In the genomic region with DNA sequence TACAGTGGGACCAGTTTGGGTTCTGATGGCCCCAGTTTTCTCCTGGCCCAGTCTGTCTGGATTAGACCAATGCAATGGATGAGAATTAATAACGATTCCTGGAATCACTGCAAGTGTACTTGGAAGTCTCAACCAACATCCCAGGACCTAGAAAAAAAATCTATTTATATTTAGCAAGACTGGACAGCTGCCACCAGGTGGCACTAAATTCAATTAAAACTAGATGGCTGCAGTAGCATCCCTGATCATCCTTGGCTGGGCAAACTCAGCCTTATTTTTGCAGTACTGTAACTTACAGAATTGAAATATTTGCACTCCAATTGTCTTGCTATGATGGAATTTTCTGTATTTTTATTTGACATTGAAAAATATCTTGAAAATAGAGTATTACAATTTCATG, we compare ENCODE assay signal across 8 cellular contexts.
A peak's percentile ranks its signal among the peaks of the same experiment; 100 is the strongest.
DNase-seq lines count a peak whose midpoint lies in the region; ATAC-seq and TF ChIP-seq lines count a peak whose summit lies in the region.

No MANE protein-coding gene starts in this region.

- intact Hi-C loops in prostate gland (cut with DNase I) = loop anchor here (10.0 kb wide), 1 partner anchor 1631 kb away; no protein-coding TSS in a partner anchor

- no peak overlapping the region for H3K4me3 ChIP-seq in GM12875 (ENCODE audit: low read depth, low read length)
- H3K4me3 ChIP-seq in prostate gland = no peak overlapping the region

- no peaks in the 10 kb centered on the region for H3K27me3 ChIP-seq in prostate gland (replicated peaks; ENCODE audit: insufficient read depth)

- no peaks in the 10 kb centered on the region for H3K36me3 ChIP-seq in prostate gland

- no peaks in the 10 kb centered on the region for H3K4me1 ChIP-seq in prostate gland (replicated peaks)

- TF ChIP-seq POLR2A in prostate gland (IDR thresholded peaks at IDR 0.05) = no peak

- no peak for ATAC-seq in esophagus mucosa

- H3K27ac ChIP-seq in 22Rv1 = no peak overlapping the region
- no peak overlapping the region for H3K27ac ChIP-seq in prostate gland

- DNase-seq in HT-29 (ENCODE audit: low spot score) (peak; percentile 44), NOMO-1 (lab: John Stamatoyannopoulos, UW; ENCODE audit: unreplicated experiment in 2 of 2) (peak; percentile 40 to 55), glomerular visceral epithelial cell (ENCODE audit: extremely low spot score) (peak; percentile 60), prostate gland (ENCODE audit: low spot score) (peak; percentile 38)
- peak; percentile 19 for DNase-seq in activated T-cell treated with anti-CD3 and anti-CD28 coated beads, Interleukin-2, amount 50 U/mL, for 1 hour

- WGBS in prostate gland = 8% methylated on average over 1 of the region's 1 CpG

- H3K9me3 ChIP-seq in prostate gland = no peaks in the 10 kb centered on the region

- TF ChIP-seq CTCF in 22Rv1 (IDR thresholded peaks at IDR 0.05) = peak; percentile 82
- peak; percentile 26; the same call in 1 of the 2 replicates for TF ChIP-seq CTCF in GM12875 (IDR thresholded peaks at IDR 0.05; ENCODE audit: borderline replicate concordance, insufficient read depth, low read depth, low read length)
- peak in 3 of 4 experiments; percentile 35 to 49 (median 47) for TF ChIP-seq CTCF in prostate gland (IDR thresholded peaks at IDR 0.05)

Comparison
In these comparisons a context has a peak if more than half of its experiments do, and no peak if none do; other contexts are left out.
1. CTCF ChIP-seq: peak in every context shown above with its lines; median percentile 82 in 22Rv1; 47 in prostate gland; 26 in GM12875.